Comparison of ENCODE assay signal across 15 cellular contexts in the genomic region with DNA sequence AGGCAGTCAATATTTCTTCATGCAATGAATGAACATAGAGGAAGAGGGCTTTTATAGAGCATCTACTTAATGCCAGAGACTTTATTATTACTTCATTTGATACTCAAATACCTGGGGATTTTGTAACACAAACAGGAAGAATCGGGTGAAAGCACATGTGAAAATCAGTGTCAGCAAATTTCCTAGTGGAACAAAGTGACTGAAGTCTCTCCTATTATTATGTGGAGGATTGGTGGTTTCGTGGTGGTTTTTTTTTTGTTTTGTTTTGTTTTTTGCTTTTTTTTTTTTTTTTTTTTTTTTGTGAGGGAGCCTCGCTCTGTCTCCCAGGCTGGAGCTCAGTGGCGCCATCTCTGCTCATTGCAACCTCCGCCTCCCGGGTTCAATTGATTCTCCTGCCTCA.
DNase-seq lines count a peak whose midpoint lies in the region; ATAC-seq, FAIRE-seq and TF ChIP-seq lines count a peak whose summit lies in the region.
"Had no signal": no experiment of that assay in that cellular context is flagged by ENCODE, and none has a peak within 500 bp of the region (broad histone marks: within the 10 kb centered on the region; RNA-seq: fewer than 3 reads in every experiment).

No MANE protein-coding gene starts in this region.

- ATAC-seq in HCT116 = no peak
- ATAC-seq in WTC11 = no peak
- ATAC-seq in pancreas = no peak
- ATAC-seq in GM19467 (IDR thresholded peaks at IDR 0.05; ENCODE audit: unreplicated experiment) = no peak
- ATAC-seq: GM12878 had no signal

- no peak overlapping the region for H3K27ac Mint-ChIP-seq in WTC11
- H3K27ac Mint-ChIP-seq: B cell; CD4-positive, alpha-beta T cell; HFFc6 had no signal

- no peaks in the 10 kb centered on the region for H3K27me3 Mint-ChIP-seq in WTC11 (ENCODE audit: low read depth)
- H3K27me3 Mint-ChIP-seq: B cell; CD4-positive, alpha-beta T cell had no signal

- peak; percentile 26 for FAIRE-seq in GM12891 (lab: Jason Lieb, UNC)
- peak; percentile 59 for FAIRE-seq in pancreas (lab: Jason Lieb, UNC)
- FAIRE-seq: GM12878 had no signal

- CTCF ChIA-PET in HCT116 (lab: Charles Lee) = interaction anchor here (0.7 kb wide), 1 partner anchor 16 kb away, joined by 5 read pairs; no protein-coding TSS in a partner anchor
- CTCF ChIA-PET in WTC11 (lab: Charles Lee) = interaction anchor here (0.6 to 1.1 kb wide), 9 partner anchors 9 to 593 kb away, joined by 3 to 9 read pairs (median 3); no protein-coding TSS in a partner anchor

- H3K9me3 Mint-ChIP-seq in WTC11 = peaks cover 37% of the 10 kb centered on the region
- H3K9me3 Mint-ChIP-seq: CD4-positive, alpha-beta T cell had no signal

- no peaks in the 10 kb centered on the region for H3K36me3 ChIP-seq in HCT116 (ENCODE audit: control insufficient read depth in 1 of 2, insufficient read depth in 2 of 2, low read length in 2 of 2)
- no peaks in the 10 kb centered on the region for H3K36me3 ChIP-seq in pancreas

- H2AFZ ChIP-seq in HCT116 (ENCODE audit: low read depth, low read length, poor library complexity, severe bottlenecking) = no peak overlapping the region

- peaks cover 3% of the 10 kb centered on the region; the same call in 1 of the 2 replicates for H3K4me1 Mint-ChIP-seq in WTC11

- peak in 2 of 3 experiments; percentile 19 to 21; a peak in 1 of 6 replicates for TF ChIP-seq CTCF in HCT116 (IDR thresholded peaks at IDR 0.05 in 2 of 3, conservative IDR thresholded peaks at IDR 0.05 in 1 of 3; ENCODE audit: borderline replicate concordance in 1 of 3, insufficient read depth in 1 of 3, low read depth in 2 of 3, low read length in 2 of 3)
- no peak for TF ChIP-seq CTCF in WTC11 (IDR thresholded peaks at IDR 0.05)
- no peak for TF ChIP-seq CTCF in pancreas (IDR thresholded peaks at IDR 0.05)

- H3K27ac ChIP-seq in HCT116 (ENCODE audit: low read depth, low read length) (no peak overlapping the region), pancreas (no peak overlapping the region)

- DNase-seq in GM12891 (ENCODE audit: insufficient read length, low spot score) (no peak), HCT116 (ENCODE audit: low read depth, low spot score) (no peak), WTC11 (ENCODE audit: low spot score) (peak; percentile 29), pancreas (no peak), RPMI8226 (no peak), ACHN (no peak)
- DNase-seq: C1 segment of cervical spinal cord; Calu3; CD4-positive, alpha-beta T cell; DMS 273 treated with DMSO at 0.1 percent for 48 hours; H7; HFFc6 had no signal

- H3K9me2 ChIP-seq in HCT116 (ENCODE audit: insufficient read depth) = no peaks in the 10 kb centered on the region

- H4K20me1 ChIP-seq in HCT116 (ENCODE audit: insufficient read depth) = no peaks in the 10 kb centered on the region

- in situ Hi-C loops in ACHN (cut with HindIII; ENCODE audit: low pct_ligation_motif_present, low pct_unique_long_range_greater_than_20kb, low sequenced_read_pairs) = no loop called here

- no peaks in the 10 kb centered on the region for H3K79me2 ChIP-seq in HCT116 (ENCODE audit: insufficient read depth, low read length)

- no peak for TF ChIP-seq RAD21 in HCT116 (IDR thresholded peaks at IDR 0.05; ENCODE audit: low read depth)

- no peak overlapping the region for H3K4me3 Mint-ChIP-seq in WTC11
- H3K4me3 Mint-ChIP-seq: B cell; CD4-positive, alpha-beta T cell; HFFc6 had no signal

- H3K4me1 ChIP-seq in HCT116 (ENCODE audit: control insufficient read depth in 1 of 2, insufficient read depth in 2 of 2, low read length in 2 of 2) = peaks cover 0 to 8% of the 10 kb centered on the region in 2 experiments; a peak in 2 of 4 replicates
- H3K4me1 ChIP-seq in pancreas = no peaks in the 10 kb centered on the region

- TF ChIP-seq POLR2A in GM12891 (IDR thresholded peaks at IDR 0.05; ENCODE audit: low read depth, low read length) (no peak), HCT116 (IDR thresholded peaks at IDR 0.05; ENCODE audit: borderline replicate concordance, extremely low read depth, insufficient read depth, insufficient read length) (no peak)

- peaks cover 27% of the 10 kb centered on the region for H3K36me3 Mint-ChIP-seq in WTC11

- H3K9ac ChIP-seq in HCT116 (ENCODE audit: low read length) = no peak overlapping the region

- intact Hi-C loops in HCT116 (cut with micrococcal nuclease) = loop anchor here (10.0 kb wide), 1 partner anchor 290 kb away; no protein-coding TSS in a partner anchor
- intact Hi-C loops in pancreas (cut with DNase I) = no loop called here

- H3K4me2 ChIP-seq in HCT116 (ENCODE audit: low read length) = no peak overlapping the region

- RAD21 ChIA-PET in HCT116 (lab: Charles Lee; ENCODE audit: low non-redundant PET in 1 of 2, low total read pairs in 2 of 2, uncharacterized antibody in 2 of 2, unreplicated experiment in 2 of 2) = interaction anchor here in 1 of 2 experiments (0.6 kb wide), 1 partner anchor 207 kb away, joined by 3 read pairs; the partner anchor contains the start of gene RRAGB

- H3K4me3 ChIP-seq in HCT116 (replicated peaks in 1 of 2; ENCODE audit: low read depth in 1 of 2, low read length in 2 of 2) = no peak overlapping the region
- no peak overlapping the region for H3K4me3 ChIP-seq in pancreas
- H3K4me3 ChIP-seq: GM12878 had no signal

- no TSS peak for BruUV-seq in HCT116 (replicated peaks; lab: Mats Ljungman, UMichigan)

- 66 to 87% methylated on average over 6 of the region's 6 CpGs for WGBS in pancreas, 2 donors

- H3K27me3 ChIP-seq in HCT116 (ENCODE audit: insufficient read depth, low read length) (no peaks in the 10 kb centered on the region), pancreas (no peaks in the 10 kb centered on the region)

- POLR2A ChIA-PET in HCT116 (lab: Charles Lee) = no interaction called here
- POLR2A ChIA-PET in WTC11 (lab: Charles Lee) = no interaction called here

- H3K9me3 ChIP-seq in HCT116 (ENCODE audit: control insufficient read depth in 1 of 2, insufficient read depth in 1 of 2, low read depth in 1 of 2, low read length in 2 of 2) (no peaks in the 10 kb centered on the region), pancreas (no peaks in the 10 kb centered on the region)

TF ChIP-seq in GM12891, 5 proteins besides CTCF, POLR2A, EP300 and RAD21:
- no peak for TF ChIP-seq POU2F2 (IDR thresholded peaks at IDR 0.05; ENCODE audit: low read depth, low read length)
- TF ChIP-seq POLR2AphosphoS5 (IDR thresholded peaks at IDR 0.05; ENCODE audit: low read depth, low read length) = no peak
- TF ChIP-seq PAX5 (IDR thresholded peaks at IDR 0.05; ENCODE audit: insufficient read depth, low read length, severe bottlenecking) = no peak
- TF ChIP-seq SPI1 (IDR thresholded peaks at IDR 0.05; ENCODE audit: low read depth, low read length) = no peak

TF ChIP-seq in HCT116, 20 proteins besides CTCF, POLR2A, EP300 and RAD21 (continues in another document):
- TF ChIP-seq SP1 (IDR thresholded peaks at IDR 0.05; ENCODE audit: low read depth) (no peak), CEBPB (IDR thresholded peaks at IDR 0.05; ENCODE audit: low read depth) (no peak), POLR2AphosphoS5 (IDR thresholded peaks at IDR 0.05; ENCODE audit: low read depth, low read length) (no peak), ZNF274 (IDR thresholded peaks at IDR 0.05; ENCODE audit: low read depth, low read length) (no peak), TCF7L2 (IDR thresholded peaks at IDR 0.05; ENCODE audit: borderline replicate concordance, extremely low read depth, insufficient read depth, insufficient read length) (no peak), SRF (IDR thresholded peaks at IDR 0.05; ENCODE audit: low read depth) (no peak), YY1 (IDR thresholded peaks at IDR 0.05; ENCODE audit: extremely low read depth, insufficient replicate concordance, low read depth, low read length) (no peak), SIN3A (IDR thresholded peaks at IDR 0.05; ENCODE audit: low read depth) (no peak)
- TF ChIP-seq, protein P1, sequence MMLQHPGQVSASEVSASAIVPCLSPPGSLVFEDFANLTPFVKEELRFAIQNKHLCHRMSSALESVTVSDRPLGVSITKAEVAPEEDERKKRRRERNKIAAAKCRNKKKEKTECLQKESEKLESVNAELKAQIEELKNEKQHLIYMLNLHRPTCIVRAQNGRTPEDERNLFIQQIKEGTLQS (IDR thresholded peaks at IDR 0.05) = no peak
- TF ChIP-seq, protein P2, sequence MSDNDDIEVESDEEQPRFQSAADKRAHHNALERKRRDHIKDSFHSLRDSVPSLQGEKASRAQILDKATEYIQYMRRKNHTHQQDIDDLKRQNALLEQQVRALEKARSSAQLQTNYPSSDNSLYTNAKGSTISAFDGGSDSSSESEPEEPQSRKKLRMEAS (IDR thresholded peaks at IDR 0.05) = no peak

TF ChIP-seq in WTC11, 78 proteins besides CTCF, POLR2A, EP300 and RAD21 (continues in another document):
- TF ChIP-seq, protein P3, sequence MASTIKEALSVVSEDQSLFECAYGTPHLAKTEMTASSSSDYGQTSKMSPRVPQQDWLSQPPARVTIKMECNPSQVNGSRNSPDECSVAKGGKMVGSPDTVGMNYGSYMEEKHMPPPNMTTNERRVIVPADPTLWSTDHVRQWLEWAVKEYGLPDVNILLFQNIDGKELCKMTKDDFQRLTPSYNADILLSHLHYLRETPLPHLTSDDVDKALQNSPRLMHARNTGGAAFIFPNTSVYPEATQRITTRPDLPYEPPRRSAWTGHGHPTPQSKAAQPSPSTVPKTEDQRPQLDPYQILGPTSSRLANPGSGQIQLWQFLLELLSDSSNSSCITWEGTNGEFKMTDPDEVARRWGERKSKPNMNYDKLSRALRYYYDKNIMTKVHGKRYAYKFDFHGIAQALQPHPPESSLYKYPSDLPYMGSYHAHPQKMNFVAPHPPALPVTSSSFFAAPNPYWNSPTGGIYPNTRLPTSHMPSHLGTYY (CRISPR knock-in tag; IDR thresholded peaks at IDR 0.05) = no peak
- TF ChIP-seq ZNF263 (CRISPR knock-in tag; IDR thresholded peaks at IDR 0.05; ENCODE audit: low read depth) = no peak
- TF ChIP-seq ZNF425 (CRISPR knock-in tag; conservative IDR thresholded peaks at IDR 0.05) = no peak
- TF ChIP-seq CBFB (CRISPR knock-in tag; IDR thresholded peaks at IDR 0.05; ENCODE audit: low read depth) = no peak
- no peak for TF ChIP-seq ESRRA (CRISPR knock-in tag; IDR thresholded peaks at IDR 0.05; ENCODE audit: borderline replicate concordance)

Comparison
In these comparisons a context has a peak if more than half of its experiments do, and no peak if none do; other contexts are left out.
1. CTCF ChIP-seq: peak in HCT116 (2 of 3); none in WTC11 (single experiment) and pancreas (0 of 4).